11 cellular contexts compared by ENCODE assay signal in genomic region chr20:50126662-50127061, GRCh38. TPM values are rescaled to one million over a fixed set of nuclear protein-coding genes. Genes with fewer than 3 reads are reported as not detected.
DNase-seq lines count a peak whose midpoint lies in the region; ATAC-seq and TF ChIP-seq lines count a peak whose summit lies in the region.
"Had no signal": no experiment of that assay in that cellular context is flagged by ENCODE, and none has a peak within 500 bp of the region (broad histone marks: within the 10 kb centered on the region; RNA-seq: fewer than 3 reads in every experiment).

No MANE protein-coding gene starts in this region.

- POLR2A ChIA-PET in activated naive CD8-positive, alpha-beta T cell treated with anti-CD3 and anti-CD28 coated beads, Interleukin-2, amount 10 ng/mL, durations not matched to agents 7 days and 5 days (lab: Charles Lee): no interaction called here
- POLR2A ChIA-PET in WTC11 (lab: Charles Lee): no interaction called here

- H3K27me3 ChIP-seq in stomach smooth muscle (ENCODE audit: control insufficient read depth in 1 of 2, insufficient read depth in 2 of 2, low read length in 2 of 2): no peaks in the 10 kb centered on the region
- no peaks in the 10 kb centered on the region for H3K27me3 ChIP-seq in osteoblast (ENCODE audit: insufficient read depth, low read length)
- no peaks in the 10 kb centered on the region for H3K27me3 ChIP-seq in SJCRH30
- H3K27me3 ChIP-seq: BLaER1 had no signal

- no peak overlapping the region for H2AFZ ChIP-seq in osteoblast (ENCODE audit: low read length)

- H4K20me1 ChIP-seq in osteoblast (ENCODE audit: insufficient read depth, low read length): peaks cover 6% of the 10 kb centered on the region

- TF ChIP-seq CTCF in WTC11 (IDR thresholded peaks at IDR 0.05) (no peak), osteoblast (IDR thresholded peaks at IDR 0.05; ENCODE audit: extremely low read depth, low read depth, low read length) (no peak)

- H3K4me3 Mint-ChIP-seq in activated naive CD8-positive, alpha-beta T cell treated with anti-CD3 and anti-CD28 coated beads, Interleukin-2, amount 10 ng/mL, durations not matched to agents 7 days and 5 days: no peak overlapping the region
- H3K4me3 Mint-ChIP-seq in activated naive CD8-positive, alpha-beta T cell treated with anti-CD3 and anti-CD28 coated beads for 36 hours: no peak overlapping the region
- H3K4me3 Mint-ChIP-seq in WTC11: no peak overlapping the region
- H3K4me3 Mint-ChIP-seq: activated T-cell treated with anti-CD3 and anti-CD28 coated beads, Interleukin-2, amount 50 U/mL, for 4 hours had no signal

- no peaks in the 10 kb centered on the region for H3K9me3 ChIP-seq in stomach smooth muscle (ENCODE audit: control insufficient read depth in 2 of 2, low read length in 2 of 2)
- no peaks in the 10 kb centered on the region for H3K9me3 ChIP-seq in osteoblast (ENCODE audit: low read depth, low read length)
- no peaks in the 10 kb centered on the region for H3K9me3 ChIP-seq in SJCRH30 (replicated peaks)
- H3K9me3 ChIP-seq: BLaER1 had no signal

- DNase-seq in activated naive CD8-positive, alpha-beta T cell treated with anti-CD3 and anti-CD28 coated beads, Interleukin-2, amount 10 ng/mL, durations not matched to agents 7 days and 5 days: no peak
- no peak for DNase-seq in activated naive CD8-positive, alpha-beta T cell treated with anti-CD3 and anti-CD28 coated beads for 36 hours
- no peak for DNase-seq in WTC11 (ENCODE audit: low spot score)
- DNase-seq in left kidney (ENCODE audit: low read depth, low spot score): peak; percentile 25
- DNase-seq in osteoblast (ENCODE audit: insufficient read length, low spot score, missing footprints): no peak
- DNase-seq in SJCRH30: no peak
- DNase-seq in stimulated activated CD4-positive, alpha-beta T cell treated with anti-CD3 and anti-CD28 coated beads, Interleukin-15, amount 100 ng/mL, for 24 hours: no peak
- DNase-seq: activated T-cell treated with anti-CD3 and anti-CD28 coated beads, Interleukin-2, amount 50 U/mL, for 4 hours; NCI-H2107 had no signal

- no peaks in the 10 kb centered on the region for H3K27me3 Mint-ChIP-seq in activated naive CD8-positive, alpha-beta T cell treated with anti-CD3 and anti-CD28 coated beads, Interleukin-2, amount 10 ng/mL, durations not matched to agents 7 days and 5 days
- H3K27me3 Mint-ChIP-seq in activated naive CD8-positive, alpha-beta T cell treated with anti-CD3 and anti-CD28 coated beads for 36 hours: no peaks in the 10 kb centered on the region
- no peaks in the 10 kb centered on the region for H3K27me3 Mint-ChIP-seq in WTC11 (ENCODE audit: low read depth)

- peaks cover 14% of the 10 kb centered on the region for H3K79me2 ChIP-seq in osteoblast (ENCODE audit: insufficient read depth, low read length)

- peaks cover 25% of the 10 kb centered on the region for H3K36me3 Mint-ChIP-seq in activated naive CD8-positive, alpha-beta T cell treated with anti-CD3 and anti-CD28 coated beads, Interleukin-2, amount 10 ng/mL, durations not matched to agents 7 days and 5 days
- H3K36me3 Mint-ChIP-seq in activated naive CD8-positive, alpha-beta T cell treated with anti-CD3 and anti-CD28 coated beads for 36 hours: peaks cover 26% of the 10 kb centered on the region
- peaks cover 80% of the 10 kb centered on the region for H3K36me3 Mint-ChIP-seq in WTC11

- peak; percentile 43 for ATAC-seq in activated naive CD8-positive, alpha-beta T cell treated with anti-CD3 and anti-CD28 coated beads, Interleukin-2, amount 10 ng/mL, durations not matched to agents 7 days and 5 days (ENCODE audit: low read depth)
- ATAC-seq in WTC11: no peak
- ATAC-seq: activated T-cell treated with anti-CD3 and anti-CD28 coated beads, Interleukin-2, amount 50 U/mL, for 4 hours had no signal

- CTCF ChIA-PET in WTC11 (lab: Charles Lee): no interaction called here

- peak overlapping the region; percentile 66 for H3K27ac Mint-ChIP-seq in activated naive CD8-positive, alpha-beta T cell treated with anti-CD3 and anti-CD28 coated beads, Interleukin-2, amount 10 ng/mL, durations not matched to agents 7 days and 5 days
- no peak overlapping the region for H3K27ac Mint-ChIP-seq in activated naive CD8-positive, alpha-beta T cell treated with anti-CD3 and anti-CD28 coated beads for 36 hours
- peak overlapping the region; percentile 20; the same call in 1 of the 2 replicates for H3K27ac Mint-ChIP-seq in WTC11

- H3K4me1 ChIP-seq in stomach smooth muscle (ENCODE audit: control insufficient read depth, insufficient read depth, low read length) (peaks cover 49% of the 10 kb centered on the region), osteoblast (ENCODE audit: insufficient read depth, low read length) (peaks cover 18% of the 10 kb centered on the region), SJCRH30 (peaks cover 6% of the 10 kb centered on the region)
- H3K4me1 ChIP-seq: BLaER1 had no signal

- H3K36me3 ChIP-seq in stomach smooth muscle (ENCODE audit: control insufficient read depth in 2 of 2, insufficient read depth in 2 of 2, low read length in 2 of 2) (peaks cover 26 to 46% of the 10 kb centered on the region in 2 donors), osteoblast (ENCODE audit: insufficient read depth, low read length) (peaks cover 66% of the 10 kb centered on the region), SJCRH30 (peaks cover 64% of the 10 kb centered on the region)

- H3K4me3 ChIP-seq in stomach smooth muscle (ENCODE audit: low read length in 2 of 2): no peak overlapping the region
- H3K4me3 ChIP-seq in osteoblast (ENCODE audit: insufficient read depth, low read length): no peak overlapping the region
- H3K4me3 ChIP-seq in SJCRH30: no peak overlapping the region
- H3K4me3 ChIP-seq: BLaER1 had no signal

- H3K4me1 Mint-ChIP-seq in activated naive CD8-positive, alpha-beta T cell treated with anti-CD3 and anti-CD28 coated beads, Interleukin-2, amount 10 ng/mL, durations not matched to agents 7 days and 5 days: peaks cover 7% of the 10 kb centered on the region
- H3K4me1 Mint-ChIP-seq in activated naive CD8-positive, alpha-beta T cell treated with anti-CD3 and anti-CD28 coated beads for 36 hours: no peaks in the 10 kb centered on the region
- 0 out of 2 replicates have a peak, but pooled peaks cover 4% of the 10 kb centered on the region for H3K4me1 Mint-ChIP-seq in WTC11

- H3K27ac ChIP-seq in stomach smooth muscle (ENCODE audit: low read length) (peak overlapping the region; percentile 55), osteoblast (ENCODE audit: low read depth, low read length) (no peak overlapping the region), SJCRH30 (no peak overlapping the region)
- H3K27ac ChIP-seq: BLaER1 had no signal

- H3K9me3 Mint-ChIP-seq in activated naive CD8-positive, alpha-beta T cell treated with anti-CD3 and anti-CD28 coated beads, Interleukin-2, amount 10 ng/mL, durations not matched to agents 7 days and 5 days: no peaks in the 10 kb centered on the region
- no peaks in the 10 kb centered on the region for H3K9me3 Mint-ChIP-seq in activated naive CD8-positive, alpha-beta T cell treated with anti-CD3 and anti-CD28 coated beads for 36 hours
- H3K9me3 Mint-ChIP-seq in WTC11: peaks cover 6% of the 10 kb centered on the region; the same call in 1 of the 2 replicates
- H3K9me3 Mint-ChIP-seq: activated T-cell treated with anti-CD3 and anti-CD28 coated beads, Interleukin-2, amount 50 U/mL, for 4 hours had no signal

- H3K4me2 ChIP-seq in osteoblast (ENCODE audit: insufficient read depth, low read length): no peak overlapping the region
- H3K4me2 ChIP-seq: BLaER1 had no signal

- H3K9ac ChIP-seq in stomach smooth muscle (ENCODE audit: low read length in 2 of 2): no peak overlapping the region
- H3K9ac ChIP-seq: BLaER1 had no signal

TF ChIP-seq in WTC11, 78 proteins besides CTCF, POLR2A, EP300 and RAD21 (continues in another document):
- TF ChIP-seq ESRRA (CRISPR knock-in tag; IDR thresholded peaks at IDR 0.05; ENCODE audit: borderline replicate concordance) (no peak), MYBL2 (CRISPR knock-in tag; IDR thresholded peaks at IDR 0.05) (no peak), TEAD1 (CRISPR knock-in tag; IDR thresholded peaks at IDR 0.05) (no peak), TP53 (CRISPR knock-in tag; IDR thresholded peaks at IDR 0.05) (no peak), AR (CRISPR knock-in tag; IDR thresholded peaks at IDR 0.05) (no peak)

RNA-seq across cellular contexts. Expression of gene UBE2V1, which starts 13.7 kb away (rescaled TPM):
- 100 to 1,000 TPM; 124 to 140 TPM for total RNA-seq in activated naive CD8-positive, alpha-beta T cell treated with anti-CD3 and anti-CD28 coated beads, Interleukin-2, amount 10 ng/mL, durations not matched to agents 7 days and 5 days
- total RNA-seq in activated naive CD8-positive, alpha-beta T cell treated with anti-CD3 and anti-CD28 coated beads for 36 hours: 100 to 1,000 TPM; 150 to 156 TPM
- 132 to 146 TPM (median 144 TPM) in 3 replicates for total RNA-seq in WTC11 (2021)
- 90.8 and 100 TPM in 2 replicates for total RNA-seq in osteoblast
- 216 and 249 TPM in 2 replicates for total RNA-seq in SJCRH30 (2014; rRNA removed; shearing (Covaris generic))

RNA-seq across cellular contexts. Expression of gene PEDS1, which starts 26.9 kb away (rescaled TPM):
- 10 to 100 TPM; 22.1 to 24.5 TPM for total RNA-seq in activated naive CD8-positive, alpha-beta T cell treated with anti-CD3 and anti-CD28 coated beads, Interleukin-2, amount 10 ng/mL, durations not matched to agents 7 days and 5 days
- total RNA-seq in activated naive CD8-positive, alpha-beta T cell treated with anti-CD3 and anti-CD28 coated beads for 36 hours: 10 to 100 TPM; 17.4 to 19.3 TPM
- total RNA-seq in WTC11 (2021) (35.0 to 36.7 TPM (median 35.6 TPM) in 3 replicates), osteoblast (33.3 and 37.6 TPM in 2 replicates)
- total RNA-seq in SJCRH30 (2014; rRNA removed; shearing (Covaris generic)): 67.7 TPM in 2 replicates
